ENCODE assay signal across 12 cellular contexts in genomic region chr9:69307061-69307445, GRCh38. TPM values are rescaled to one million over a fixed set of nuclear protein-coding genes. Genes with fewer than 3 reads are reported as not detected.
DNase-seq lines count a peak whose midpoint lies in the region; ATAC-seq, FAIRE-seq and TF ChIP-seq lines count a peak whose summit lies in the region.
"Not testable (repeated sequence)": the region's sequence is repeated elsewhere in the genome, so short reads cannot be mapped to it uniquely, and the experiment has no call there.
"Had no signal": no experiment of that assay in that cellular context is flagged by ENCODE, and none has a peak within 500 bp of the region (broad histone marks: within the 10 kb centered on the region; RNA-seq: fewer than 3 reads in every experiment).

No MANE protein-coding gene starts in this region.

- TF ChIP-seq CTCF in K562 (IDR thresholded peaks at IDR 0.05 in 2 of 3, conservative IDR thresholded peaks at IDR 0.05 in 1 of 3; ENCODE audit: insufficient read depth in 2 of 3, low read depth in 1 of 3, low read length in 3 of 3); esophagus muscularis mucosa (IDR thresholded peaks at IDR 0.05); heart right ventricle (IDR thresholded peaks at IDR 0.05); lower lobe of right lung (IDR thresholded peaks at IDR 0.05); osteocyte (IDR thresholded peaks at IDR 0.05); upper lobe of right lung (IDR thresholded peaks at IDR 0.05): not testable (repeated sequence)

- H3K9me1 ChIP-seq in K562 (ENCODE audit: control insufficient read depth, insufficient read depth, low read length): not testable (repeated sequence)

- peak in 1 of 4 experiments; percentile 1 for DNase-seq in K562 (ENCODE audit: extremely low read depth in 1 of 4, low spot score in 3 of 4)
- DNase-seq in esophagus muscularis mucosa (ENCODE audit: extremely low spot score); heart right ventricle; iPS DF 6.9 (ENCODE audit: low read depth, low spot score); lower lobe of right lung; osteocyte (ENCODE audit: extremely low spot score, unreplicated experiment); upper lobe of right lung: not testable (repeated sequence)

- H3K9ac ChIP-seq in HUES64 (ENCODE audit: low read depth, low read length): peak overlapping the region; percentile 72
- H3K9ac ChIP-seq in K562 (ENCODE audit: insufficient read depth in 1 of 2, low read depth in 2 of 2, low read length in 2 of 2): not testable (repeated sequence)

- H3K4me1 Mint-ChIP-seq in osteocyte (ENCODE audit: unreplicated experiment): peaks cover 21% of the 10 kb centered on the region

- not testable (repeated sequence) for ATAC-seq in K562, lower lobe of right lung, upper lobe of right lung
- ATAC-seq in heart right ventricle: peak in 5 of 8 donors; percentile 36 to 59 (median 56)

- not testable (repeated sequence) for H3K36me3 Mint-ChIP-seq in osteocyte (ENCODE audit: unreplicated experiment)

- H3K36me3 ChIP-seq in HUES64 (ENCODE audit: insufficient read depth, low read length); K562 (ENCODE audit: control insufficient read depth, insufficient read depth, low read length); esophagus muscularis mucosa; heart right ventricle; iPS DF 6.9 (ENCODE audit: control insufficient read depth, insufficient read depth, low read length); lower lobe of right lung; upper lobe of right lung: not testable (repeated sequence)

- not testable (repeated sequence) for H2AFZ ChIP-seq in K562 (ENCODE audit: low read depth, low read length)

- H3K27ac Mint-ChIP-seq in osteocyte (ENCODE audit: unreplicated experiment): peak overlapping the region; percentile 89

- H3K4me3 Mint-ChIP-seq in osteocyte (ENCODE audit: unreplicated experiment): not testable (repeated sequence)

- H3K9me3 ChIP-seq in HUES64 (ENCODE audit: insufficient read depth, low read depth, low read length): peaks cover 12% of the 10 kb centered on the region
- not testable (repeated sequence) for H3K9me3 ChIP-seq in K562 (replicated peaks; ENCODE audit: control insufficient read depth, insufficient read depth, low read depth, low read length); esophagus muscularis mucosa; heart right ventricle; iPS DF 6.9 (ENCODE audit: control insufficient read depth, insufficient read depth, low read length); lower lobe of right lung; upper lobe of right lung

- H3K27me3 Mint-ChIP-seq in osteocyte (ENCODE audit: unreplicated experiment): peaks cover 38% of the 10 kb centered on the region

- H3K4me1 ChIP-seq in HUES64 (ENCODE audit: insufficient read depth, low read length) (peaks cover 20% of the 10 kb centered on the region), esophagus muscularis mucosa (peaks cover 10 to 29% (median 18%) of the 10 kb centered on the region in 4 donors), heart right ventricle (peaks cover 0 to 12% (median 5%) of the 10 kb centered on the region in 9 donors), lower lobe of right lung (peaks cover 12% of the 10 kb centered on the region)
- H3K4me1 ChIP-seq in K562 (replicated peaks in 1 of 2; ENCODE audit: control insufficient read depth in 2 of 2, insufficient read depth in 2 of 2, low read length in 2 of 2); iPS DF 6.9 (ENCODE audit: control insufficient read depth, insufficient read depth, low read length); upper lobe of right lung: not testable (repeated sequence)

- H3K9me3 Mint-ChIP-seq in osteocyte (ENCODE audit: unreplicated experiment): not testable (repeated sequence)

- H3K27me3 ChIP-seq in HUES64 (ENCODE audit: insufficient read depth, low read length); K562 (ENCODE audit: control insufficient read depth in 2 of 2, insufficient read depth in 2 of 2, low read length in 2 of 2); esophagus muscularis mucosa; heart right ventricle; iPS DF 6.9 (ENCODE audit: control insufficient read depth, insufficient read depth, low read length); lower lobe of right lung (ENCODE audit: low read depth); upper lobe of right lung: not testable (repeated sequence)

- not testable (repeated sequence) for BruUV-seq in K562 (replicated peaks; lab: Mats Ljungman, UMichigan)

- H3K27ac ChIP-seq in HUES64 (ENCODE audit: low read depth, low read length) (peak overlapping the region; percentile 97), esophagus muscularis mucosa (replicated peaks in 1 of 4) (peak overlapping the region; percentile 71 to 80 (median 74)), heart right ventricle (peak overlapping the region in 5 of 10 donors; percentile 63 to 84 (median 75)), iPS DF 6.9 (ENCODE audit: low read length) (peak overlapping the region; percentile 1), lower lobe of right lung (peak overlapping the region; percentile 38), upper lobe of right lung (peak overlapping the region; percentile 11)
- not testable (repeated sequence) for H3K27ac ChIP-seq in K562 (ENCODE audit: extremely low read depth, low read depth, low read length)

- intact Hi-C loops in K562 (cut with micrococcal nuclease); esophagus muscularis mucosa (cut with DNase I); lower lobe of right lung (cut with DNase I); upper lobe of right lung (cut with DNase I): not testable (repeated sequence)
- intact Hi-C loops in heart right ventricle (cut with DNase I): loop anchor here in 1 of 10 donors (5.0 kb wide), 1 partner anchor 35 kb away; no protein-coding TSS in a partner anchor

- in situ Hi-C loops in K562 (cut with MboI): not testable (repeated sequence)

- not testable (repeated sequence) for TF ChIP-seq RAD21 in K562 (CRISPR knock-in tag; conservative IDR thresholded peaks at IDR 0.05 in 1 of 2, IDR thresholded peaks at IDR 0.05 in 1 of 2)

- not testable (repeated sequence) for TF ChIP-seq POLR2A in K562 (conservative IDR thresholded peaks at IDR 0.05); esophagus muscularis mucosa (IDR thresholded peaks at IDR 0.05; ENCODE audit: low read depth)

- CTCF ChIA-PET in K562 (lab: Yijun Ruan, JAX; ENCODE audit: low intra/inter-chr PET ratio): not testable (repeated sequence)

- H3K4me2 ChIP-seq in K562 (ENCODE audit: insufficient read depth, low read length): not testable (repeated sequence)

- WGBS in HUES64: 85% methylated on average over 4 of the region's 4 CpGs
- 7% methylated on average over 4 of the region's 4 CpGs for WGBS in K562 (ENCODE audit: insufficient coverage, low coverage, missing lambda C conversion rate)
- WGBS in esophagus muscularis mucosa: 55% methylated on average over 4 of the region's 4 CpGs
- 43 to 58% methylated on average over 4 of the region's 4 CpGs for WGBS in heart right ventricle, 2 donors
- no CpG with 5 or more reads among the region's 4 CpGs for whole genome bisulfite sequencing in iPS DF 6.9 (ENCODE audit: insufficient coverage, insufficient read length)

- not testable (repeated sequence) for H3K79me2 ChIP-seq in K562 (ENCODE audit: control insufficient read depth, insufficient read depth, low read length)

- TF ChIP-seq EP300 in K562 (IDR thresholded peaks at IDR 0.05; ENCODE audit: low read length); esophagus muscularis mucosa (IDR thresholded peaks at IDR 0.05): not testable (repeated sequence)

- POLR2A ChIA-PET in K562 (lab: Yijun Ruan, JAX): not testable (repeated sequence)

- not testable (repeated sequence) for H3K4me3 ChIP-seq in HUES64 (ENCODE audit: low read length); K562; esophagus muscularis mucosa; iPS DF 6.9 (ENCODE audit: low read length); lower lobe of right lung; upper lobe of right lung
- H3K4me3 ChIP-seq in heart right ventricle: peak overlapping the region in 3 of 10 donors; percentile 33 to 49 (median 40)

- not testable (repeated sequence) for FAIRE-seq in K562 (lab: Jason Lieb, UNC)

- not testable (repeated sequence) for H4K20me1 ChIP-seq in K562 (replicated peaks; ENCODE audit: control insufficient read depth, insufficient read depth, low read length)

RNA-seq across cellular contexts. Expression of gene ENTREP1, which starts 18.0 kb away (rescaled TPM):
- polyA plus RNA-seq in HUES64 (2013, experiment 1 of 2): 8.0 TPM
- polyA plus RNA-seq in HUES64 (2013, experiment 2 of 2): 8.0 TPM
- total RNA-seq in K562 (2011; cell fraction: chromatin; rRNA removed; ENCODE audit: low replicate concordance): not detected in 2 replicates
- total RNA-seq in K562 (2011; cell fraction: nucleolus; rRNA removed): not detected in 2 replicates
- not detected in 2 replicates for total RNA-seq in K562 (2011; cell fraction: nucleoplasm; rRNA removed)
- total RNA-seq in K562 (2014; rRNA removed) (not detected in 2 replicates), K562 (2014; rRNA removed; fragmentation: Illumina TruSeq; extraction: Trizol) (not detected in 2 replicates), K562 (2015; rRNA removed; fragmentation: Illumina TruSeq; extraction: Trizol) (not detected in 2 replicates), K562 (2021) (0.09 TPM in 1 of 2 replicates, not detected in the other), esophagus muscularis mucosa (10 to 100 TPM; 16.2 to 30.2 (median 20.4) TPM), heart right ventricle (10 to 100 TPM; 23.4 to 40.5 (median 26.6) TPM), lower lobe of right lung (30.1 TPM), osteocyte (0.24 and 0.26 TPM in 2 replicates), upper lobe of right lung (34.9 TPM)
- polyA plus RNA-seq in K562 (2011; rRNA removed) (not detected in 2 replicates), K562 (2014; fragmentation: Illumina TruSeq; extraction: Trizol) (not detected in 2 replicates), K562 (2014; fragmentation: Nextera tagmentation; extraction: Ambion mirVana) (not detected), K562 (2014; rRNA removed) (not detected in 2 replicates), heart right ventricle (10 to 100 TPM; 12.3 to 28.1 TPM)
- polyA plus RNA-seq in K562 (2011; cell fraction: cytosol; rRNA removed): not detected in 2 replicates
- polyA plus RNA-seq in K562 (2011; cell fraction: nucleus; rRNA removed): not detected in 2 replicates
- not detected in 2 replicates for polyA plus RNA-seq in K562 (2012)
- polyA minus RNA-seq in K562 (2011; rRNA and poly(A)+ RNA removed): not detected in 2 replicates
- not detected in 2 replicates for polyA minus RNA-seq in K562 (2011; cell fraction: cytosol; rRNA and poly(A)+ RNA removed)
- polyA minus RNA-seq in K562 (2011; cell fraction: nucleus; rRNA and poly(A)+ RNA removed): not detected in 2 replicates
- total RNA-seq: G401, GM12878, HepG2 had no signal
- polyA plus RNA-seq: AG04450, GM12878, HepG2 had no signal

Comparison
In these comparisons a context has a peak if more than half of its experiments do, and no peak if none do; other contexts are left out.
1. RNA of gene ENTREP1, which starts 18.0 kb away (total RNA-seq): 34.9 TPM in upper lobe of right lung (single experiment), 30.1 TPM in lower lobe of right lung (single experiment), 23.4 to 40.5 TPM in heart right ventricle and 16.2 to 30.2 TPM in esophagus muscularis mucosa; 0.24 to 0.26 TPM in osteocyte and 0.09 TPM in K562; every median in the first group is over 10 times any median in the second.